ENCODE assay signal across 1 cellular context in the genomic region with DNA sequence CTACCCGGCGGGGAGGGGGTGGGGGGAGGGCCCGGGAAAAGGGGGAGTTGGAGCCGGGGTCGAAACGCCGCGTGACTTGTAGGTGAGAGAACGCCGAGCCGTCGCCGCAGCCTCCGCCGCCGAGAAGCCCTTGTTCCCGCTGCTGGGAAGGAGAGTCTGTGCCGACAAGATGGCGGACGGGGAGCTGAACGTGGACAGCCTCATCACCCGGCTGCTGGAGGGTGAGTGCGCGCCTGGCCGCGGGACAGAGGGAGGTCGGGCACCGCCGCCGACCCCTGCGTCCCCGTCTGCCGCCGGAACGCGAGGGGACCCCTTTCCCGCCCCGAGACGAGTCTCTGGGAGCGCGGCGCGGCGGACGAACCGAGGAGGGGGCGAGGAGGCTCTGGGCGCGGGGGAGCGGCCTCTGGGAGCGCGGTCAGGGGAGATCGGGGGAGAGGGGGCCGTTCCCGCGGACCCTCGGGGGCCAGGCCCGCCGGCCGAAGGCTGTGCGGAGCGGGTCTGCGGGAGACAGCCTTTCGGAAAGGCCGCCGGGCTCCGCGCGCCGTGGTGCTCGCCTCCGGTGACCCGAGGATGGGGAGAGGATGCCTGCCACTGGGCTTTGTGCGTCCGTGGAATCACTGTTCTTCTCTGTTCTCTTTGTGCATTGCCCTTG.
TF ChIP-seq lines count a peak whose summit lies in the region.

No MANE protein-coding gene starts in this region.

TF ChIP-seq in A549, 52 proteins besides CTCF, POLR2A, EP300 and RAD21 (continued from another document):
- TF ChIP-seq MAZ (IDR thresholded peaks at IDR 0.05; ENCODE audit: borderline replicate concordance, low read depth, low read length) (no peak), HOXB5 (CRISPR knock-in tag; IDR thresholded peaks at IDR 0.05) (no peak), RFX5 (IDR thresholded peaks at IDR 0.05) (no peak), ZC3H11A (IDR thresholded peaks at IDR 0.05) (no peak), MYC (IDR thresholded peaks at IDR 0.05; ENCODE audit: borderline replicate concordance, low read length) (peak; percentile 59; the same call in 1 of the 2 replicates), HEYL (CRISPR knock-in tag; IDR thresholded peaks at IDR 0.05) (no peak), RNF2 (IDR thresholded peaks at IDR 0.05; ENCODE audit: borderline replicate concordance, low read depth) (no peak), ZFP36 (IDR thresholded peaks at IDR 0.05; ENCODE audit: borderline replicate concordance, partially characterized antibody) (peak; percentile 23), HOXA7 (CRISPR knock-in tag; IDR thresholded peaks at IDR 0.05) (no peak), SREBF2 (IDR thresholded peaks at IDR 0.05) (no peak), CEBPB (IDR thresholded peaks at IDR 0.05) (no peak), ESRRA (IDR thresholded peaks at IDR 0.05; ENCODE audit: borderline replicate concordance, low read length) (no peak), JUNB (IDR thresholded peaks at IDR 0.05) (no peak), ZNF302 (CRISPR knock-in tag; IDR thresholded peaks at IDR 0.05) (no peak), BHLHE40 (IDR thresholded peaks at IDR 0.05; ENCODE audit: low read depth, low read length) (no peak), CHD2 (IDR thresholded peaks at IDR 0.05; ENCODE audit: low read length, partially characterized antibody) (peak; percentile 33), EHMT2 (IDR thresholded peaks at IDR 0.05; ENCODE audit: low read depth) (no peak), KDM5A (IDR thresholded peaks at IDR 0.05) (no peak)
- TF ChIP-seq, protein P1, sequence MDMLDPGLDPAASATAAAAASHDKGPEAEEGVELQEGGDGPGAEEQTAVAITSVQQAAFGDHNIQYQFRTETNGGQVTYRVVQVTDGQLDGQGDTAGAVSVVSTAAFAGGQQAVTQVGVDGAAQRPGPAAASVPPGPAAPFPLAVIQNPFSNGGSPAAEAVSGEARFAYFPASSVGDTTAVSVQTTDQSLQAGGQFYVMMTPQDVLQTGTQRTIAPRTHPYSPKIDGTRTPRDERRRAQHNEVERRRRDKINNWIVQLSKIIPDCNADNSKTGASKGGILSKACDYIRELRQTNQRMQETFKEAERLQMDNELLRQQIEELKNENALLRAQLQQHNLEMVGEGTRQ (IDR thresholded peaks at IDR 0.05), result no peak
- TF ChIP-seq, protein P2, sequence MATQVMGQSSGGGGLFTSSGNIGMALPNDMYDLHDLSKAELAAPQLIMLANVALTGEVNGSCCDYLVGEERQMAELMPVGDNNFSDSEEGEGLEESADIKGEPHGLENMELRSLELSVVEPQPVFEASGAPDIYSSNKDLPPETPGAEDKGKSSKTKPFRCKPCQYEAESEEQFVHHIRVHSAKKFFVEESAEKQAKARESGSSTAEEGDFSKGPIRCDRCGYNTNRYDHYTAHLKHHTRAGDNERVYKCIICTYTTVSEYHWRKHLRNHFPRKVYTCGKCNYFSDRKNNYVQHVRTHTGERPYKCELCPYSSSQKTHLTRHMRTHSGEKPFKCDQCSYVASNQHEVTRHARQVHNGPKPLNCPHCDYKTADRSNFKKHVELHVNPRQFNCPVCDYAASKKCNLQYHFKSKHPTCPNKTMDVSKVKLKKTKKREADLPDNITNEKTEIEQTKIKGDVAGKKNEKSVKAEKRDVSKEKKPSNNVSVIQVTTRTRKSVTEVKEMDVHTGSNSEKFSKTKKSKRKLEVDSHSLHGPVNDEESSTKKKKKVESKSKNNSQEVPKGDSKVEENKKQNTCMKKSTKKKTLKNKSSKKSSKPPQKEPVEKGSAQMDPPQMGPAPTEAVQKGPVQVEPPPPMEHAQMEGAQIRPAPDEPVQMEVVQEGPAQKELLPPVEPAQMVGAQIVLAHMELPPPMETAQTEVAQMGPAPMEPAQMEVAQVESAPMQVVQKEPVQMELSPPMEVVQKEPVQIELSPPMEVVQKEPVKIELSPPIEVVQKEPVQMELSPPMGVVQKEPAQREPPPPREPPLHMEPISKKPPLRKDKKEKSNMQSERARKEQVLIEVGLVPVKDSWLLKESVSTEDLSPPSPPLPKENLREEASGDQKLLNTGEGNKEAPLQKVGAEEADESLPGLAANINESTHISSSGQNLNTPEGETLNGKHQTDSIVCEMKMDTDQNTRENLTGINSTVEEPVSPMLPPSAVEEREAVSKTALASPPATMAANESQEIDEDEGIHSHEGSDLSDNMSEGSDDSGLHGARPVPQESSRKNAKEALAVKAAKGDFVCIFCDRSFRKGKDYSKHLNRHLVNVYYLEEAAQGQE (IDR thresholded peaks at IDR 0.05), result no peak
- TF ChIP-seq, protein P3, sequence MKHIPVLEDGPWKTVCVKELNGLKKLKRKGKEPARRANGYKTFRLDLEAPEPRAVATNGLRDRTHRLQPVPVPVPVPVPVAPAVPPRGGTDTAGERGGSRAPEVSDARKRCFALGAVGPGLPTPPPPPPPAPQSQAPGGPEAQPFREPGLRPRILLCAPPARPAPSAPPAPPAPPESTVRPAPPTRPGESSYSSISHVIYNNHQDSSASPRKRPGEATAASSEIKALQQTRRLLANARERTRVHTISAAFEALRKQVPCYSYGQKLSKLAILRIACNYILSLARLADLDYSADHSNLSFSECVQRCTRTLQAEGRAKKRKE (CRISPR knock-in tag; IDR thresholded peaks at IDR 0.05; ENCODE audit: low read depth), result no peak
- TF ChIP-seq, protein P4, sequence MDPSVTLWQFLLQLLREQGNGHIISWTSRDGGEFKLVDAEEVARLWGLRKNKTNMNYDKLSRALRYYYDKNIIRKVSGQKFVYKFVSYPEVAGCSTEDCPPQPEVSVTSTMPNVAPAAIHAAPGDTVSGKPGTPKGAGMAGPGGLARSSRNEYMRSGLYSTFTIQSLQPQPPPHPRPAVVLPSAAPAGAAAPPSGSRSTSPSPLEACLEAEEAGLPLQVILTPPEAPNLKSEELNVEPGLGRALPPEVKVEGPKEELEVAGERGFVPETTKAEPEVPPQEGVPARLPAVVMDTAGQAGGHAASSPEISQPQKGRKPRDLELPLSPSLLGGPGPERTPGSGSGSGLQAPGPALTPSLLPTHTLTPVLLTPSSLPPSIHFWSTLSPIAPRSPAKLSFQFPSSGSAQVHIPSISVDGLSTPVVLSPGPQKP (IDR thresholded peaks at IDR 0.05; ENCODE audit: low read depth, low read length), result no peak
- TF ChIP-seq, protein P5, sequence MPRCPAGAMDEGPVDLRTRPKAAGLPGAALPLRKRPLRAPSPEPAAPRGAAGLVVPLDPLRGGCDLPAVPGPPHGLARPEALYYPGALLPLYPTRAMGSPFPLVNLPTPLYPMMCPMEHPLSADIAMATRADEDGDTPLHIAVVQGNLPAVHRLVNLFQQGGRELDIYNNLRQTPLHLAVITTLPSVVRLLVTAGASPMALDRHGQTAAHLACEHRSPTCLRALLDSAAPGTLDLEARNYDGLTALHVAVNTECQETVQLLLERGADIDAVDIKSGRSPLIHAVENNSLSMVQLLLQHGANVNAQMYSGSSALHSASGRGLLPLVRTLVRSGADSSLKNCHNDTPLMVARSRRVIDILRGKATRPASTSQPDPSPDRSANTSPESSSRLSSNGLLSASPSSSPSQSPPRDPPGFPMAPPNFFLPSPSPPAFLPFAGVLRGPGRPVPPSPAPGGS (IDR thresholded peaks at IDR 0.05), result no peak
- TF ChIP-seq, protein P6, sequence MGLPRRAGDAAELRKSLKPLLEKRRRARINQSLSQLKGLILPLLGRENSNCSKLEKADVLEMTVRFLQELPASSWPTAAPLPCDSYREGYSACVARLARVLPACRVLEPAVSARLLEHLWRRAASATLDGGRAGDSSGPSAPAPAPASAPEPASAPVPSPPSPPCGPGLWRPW (IDR thresholded peaks at IDR 0.05), result no peak
